ENCODE assay signal across 15 cellular contexts in genomic region chr15:33145447-33145846, GRCh38. TPM values are rescaled to one million over a fixed set of nuclear protein-coding genes. Genes with fewer than 3 reads are reported as not detected.
DNase-seq lines count a peak whose midpoint lies in the region; ATAC-seq and TF ChIP-seq lines count a peak whose summit lies in the region.
"Had no signal": no experiment of that assay in that cellular context is flagged by ENCODE, and none has a peak within 500 bp of the region (broad histone marks: within the 10 kb centered on the region; RNA-seq: fewer than 3 reads in every experiment).

No MANE protein-coding gene starts in this region.

- WGBS in trophoblast cell (ENCODE audit: extremely low coverage, insufficient coverage, insufficient read length), result no CpG with 5 or more reads among the region's 6 CpGs

- H3K36me3 ChIP-seq in HUES6 (ENCODE audit: control insufficient read depth, insufficient read depth, low read length) (no peaks in the 10 kb centered on the region), OCI-LY3 (replicated peaks; ENCODE audit: low read depth, low read length) (no peaks in the 10 kb centered on the region), endocrine pancreas (ENCODE audit: control insufficient read depth, insufficient read depth, low read length) (no peaks in the 10 kb centered on the region), trophoblast cell (ENCODE audit: control insufficient read depth in 1 of 2, insufficient read depth in 2 of 2, low read length in 2 of 2) (no peaks in the 10 kb centered on the region)

- H3K14ac ChIP-seq in trophoblast cell (ENCODE audit: low read length), result peak overlapping the region; percentile 66

- peak overlapping the region; percentile 99 for H4K91ac ChIP-seq in trophoblast cell (ENCODE audit: low read depth, low read length)

- H3K4ac ChIP-seq in trophoblast cell (ENCODE audit: low read depth, low read length), result no peak overlapping the region

- H3K9me3 ChIP-seq in HUES6 (ENCODE audit: control insufficient read depth, insufficient read depth, low read depth, low read length), result peaks cover 3% of the 10 kb centered on the region; the same call in 1 of the 2 replicates
- H3K9me3 ChIP-seq in OCI-LY3 (ENCODE audit: insufficient read depth, low read length), result no peaks in the 10 kb centered on the region
- H3K9me3 ChIP-seq in endocrine pancreas (ENCODE audit: control insufficient read depth, low read length), result no peaks in the 10 kb centered on the region
- no peaks in the 10 kb centered on the region for H3K9me3 ChIP-seq in trophoblast cell (ENCODE audit: insufficient read depth, low read depth, low read length)

- peak overlapping the region; percentile 94 for H2BK12ac ChIP-seq in trophoblast cell (ENCODE audit: low read length)

- H3K23ac ChIP-seq in trophoblast cell (ENCODE audit: low read length), result no peak overlapping the region

- H3K27me3 ChIP-seq in HUES6 (ENCODE audit: control insufficient read depth, insufficient read depth, low read length), result no peaks in the 10 kb centered on the region
- H3K27me3 ChIP-seq in OCI-LY3 (ENCODE audit: low read depth, low read length), result 0 out of 2 replicates have a peak, but pooled peaks cover 3% of the 10 kb centered on the region
- no peaks in the 10 kb centered on the region for H3K27me3 ChIP-seq in endocrine pancreas (ENCODE audit: control insufficient read depth, insufficient read depth, low read length)
- H3K27me3 ChIP-seq in trophoblast cell (ENCODE audit: insufficient read depth, low read length), result no peaks in the 10 kb centered on the region

- peak overlapping the region; percentile 98 for H2BK120ac ChIP-seq in trophoblast cell (ENCODE audit: insufficient read depth, low read length, poor library complexity)

- peak; percentile 68 to 79 for DNase-seq in trophoblast cell
- no peak for DNase-seq in activated effector memory CD4-positive, alpha-beta T cell treated with Interleukin-2 at 50 U/mL for 16 hours
- DNase-seq in hepatic stellate cell (ENCODE audit: low spot score), result no peak
- DNase-seq: activated CD4-positive, alpha-beta T cell treated with anti-CD3 and anti-CD28 coated beads for 48 hours; activated naive CD8-positive, alpha-beta T cell treated with anti-CD3 and anti-CD28 coated beads, Interleukin-2, amount 10 ng/mL, durations not matched to agents 7 days and 5 days; DMS153; NK-92 treated with Interleukin-12 subunit alpha and Interleukin-12 subunit beta, amount 100 ng/mL, for 24 hours; nucleus accumbens; SHP77; substantia nigra had no signal

- H3K79me2 ChIP-seq in OCI-LY3 (ENCODE audit: low read length) (no peaks in the 10 kb centered on the region), trophoblast cell (ENCODE audit: control insufficient read depth, insufficient read depth, low read length, poor library complexity) (peaks cover 1% of the 10 kb centered on the region)

- H3K4me2 ChIP-seq in OCI-LY3 (ENCODE audit: low read length) (0 out of 2 replicates have a peak overlapping the region, but pooled peaks have one; percentile 2), trophoblast cell (ENCODE audit: low read length) (no peak overlapping the region)

- H3K9ac ChIP-seq in HUES6 (ENCODE audit: low read length), result no peak overlapping the region
- H3K9ac ChIP-seq in OCI-LY3 (ENCODE audit: low read length), result no peak overlapping the region
- peak overlapping the region; percentile 13 for H3K9ac ChIP-seq in endocrine pancreas (ENCODE audit: control insufficient read depth, insufficient read depth, low read length)
- no peak overlapping the region for H3K9ac ChIP-seq in trophoblast cell (ENCODE audit: low read length)

- TF ChIP-seq CTCF in OCI-LY3 (IDR thresholded peaks at IDR 0.05; ENCODE audit: low read depth, low read length), result no peak

- H4K12ac ChIP-seq in trophoblast cell (ENCODE audit: low read depth, low read length), result peak overlapping the region; percentile 36

- H3K18ac ChIP-seq in trophoblast cell (ENCODE audit: low read length), result peak overlapping the region; percentile 57

- H3K27ac ChIP-seq in HUES6 (ENCODE audit: low read depth, low read length) (0 out of 2 replicates have a peak overlapping the region, but pooled peaks have one; percentile 27), OCI-LY3 (ENCODE audit: low read length) (no peak overlapping the region), trophoblast cell (ENCODE audit: low read depth, low read length) (peak overlapping the region; percentile 11)

- H2AFZ ChIP-seq in OCI-LY3 (ENCODE audit: low read depth, low read length), result no peak overlapping the region
- H2AFZ ChIP-seq in trophoblast cell (ENCODE audit: insufficient read depth, low read length, poor library complexity), result peak overlapping the region; percentile 59

- H4K20me1 ChIP-seq in OCI-LY3 (ENCODE audit: insufficient read depth, low read length), result no peaks in the 10 kb centered on the region

- H2AK5ac ChIP-seq in trophoblast cell (ENCODE audit: low read length), result no peak overlapping the region

- H3K4me3 ChIP-seq in HUES6 (ENCODE audit: low read depth, low read length) (no peak overlapping the region), OCI-LY3 (ENCODE audit: low read length) (no peak overlapping the region), endocrine pancreas (ENCODE audit: control insufficient read depth, insufficient read depth, low read length) (peak overlapping the region; percentile 35), trophoblast cell (ENCODE audit: low read depth, low read length) (no peak overlapping the region)

- H2BK5ac ChIP-seq in trophoblast cell (ENCODE audit: low read depth, low read length, poor library complexity), result peak overlapping the region; percentile 77

- H3K4me1 ChIP-seq in HUES6 (ENCODE audit: control insufficient read depth, insufficient read depth, low read length) (no peaks in the 10 kb centered on the region), OCI-LY3 (ENCODE audit: low read length) (peaks cover 23% of the 10 kb centered on the region), endocrine pancreas (ENCODE audit: control insufficient read depth, insufficient read depth, low read length) (peaks cover 17% of the 10 kb centered on the region), trophoblast cell (ENCODE audit: control insufficient read depth in 1 of 2, insufficient read depth in 2 of 2, low read length in 2 of 2) (peaks cover 4 to 8% of the 10 kb centered on the region in 2 experiments)

- no peak for ATAC-seq in GM18505 (IDR thresholded peaks at IDR 0.05; ENCODE audit: unreplicated experiment)
- ATAC-seq: sciatic nerve had no signal

- TF ChIP-seq POLR2A in GM18505 (IDR thresholded peaks at IDR 0.05; ENCODE audit: borderline replicate concordance, extremely low read depth, insufficient read depth, insufficient read length), result no peak

- peaks cover 14% of the 10 kb centered on the region for H3K79me1 ChIP-seq in trophoblast cell (ENCODE audit: low read length)

- peak overlapping the region; percentile 75 for H4K8ac ChIP-seq in trophoblast cell (ENCODE audit: low read depth, low read length)

RNA-seq across cellular contexts. Expression of gene FMN1, which starts 49.1 kb away (rescaled TPM):
- 0.81 and 1.0 TPM in 2 replicates for polyA plus RNA-seq in trophoblast cell (2013)

Comparison
In these comparisons a context has a peak if more than half of its experiments do, and no peak if none do; other contexts are left out.
1. DNase-seq: peak in trophoblast cell (2 of 2); none in activated effector memory CD4-positive, alpha-beta T cell treated with Interleukin-2 at 50 U/mL for 16 hours (single experiment) and hepatic stellate cell (single experiment).